1 cellular context compared by ENCODE assay signal in the genomic region with DNA sequence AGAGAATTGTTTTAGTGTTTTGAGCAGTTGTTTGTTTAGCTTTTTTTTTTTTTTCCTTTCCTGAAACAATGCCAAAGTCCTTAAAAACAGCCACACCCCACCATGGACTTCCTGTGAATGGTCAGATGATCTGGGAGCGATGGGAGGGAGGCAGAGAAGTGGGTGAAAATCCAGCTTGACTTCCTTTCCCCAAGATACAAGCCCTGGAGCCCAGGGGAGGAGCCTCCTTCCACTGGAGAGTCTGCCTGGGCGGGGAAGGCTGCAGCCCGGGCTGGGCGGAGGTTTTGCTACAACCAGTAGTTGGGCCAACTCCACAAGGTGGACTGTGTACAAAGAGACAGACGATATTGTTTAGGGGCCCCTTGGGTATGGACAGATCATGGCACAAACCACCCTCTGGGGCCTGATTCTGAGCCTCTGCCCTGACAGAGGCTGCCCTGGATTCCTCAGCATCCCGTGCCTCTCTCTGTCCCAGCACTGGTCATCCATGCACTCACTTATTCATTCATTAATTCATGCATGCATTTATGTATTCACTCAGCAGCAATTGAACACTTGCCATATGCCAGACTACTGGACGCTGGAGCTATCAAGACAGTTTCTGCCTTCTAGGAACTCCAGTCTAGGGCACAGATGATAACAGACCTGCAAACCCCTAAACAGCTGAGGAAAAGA.
A peak's percentile ranks its signal among the peaks of the same experiment; 100 is the strongest.
TF ChIP-seq lines count a peak whose summit lies in the region.

No MANE protein-coding gene starts in this region.

TF ChIP-seq in HepG2, 621 proteins besides CTCF, POLR2A, EP300 and RAD21 (continued from another document):
- TF ChIP-seq, protein P1, sequence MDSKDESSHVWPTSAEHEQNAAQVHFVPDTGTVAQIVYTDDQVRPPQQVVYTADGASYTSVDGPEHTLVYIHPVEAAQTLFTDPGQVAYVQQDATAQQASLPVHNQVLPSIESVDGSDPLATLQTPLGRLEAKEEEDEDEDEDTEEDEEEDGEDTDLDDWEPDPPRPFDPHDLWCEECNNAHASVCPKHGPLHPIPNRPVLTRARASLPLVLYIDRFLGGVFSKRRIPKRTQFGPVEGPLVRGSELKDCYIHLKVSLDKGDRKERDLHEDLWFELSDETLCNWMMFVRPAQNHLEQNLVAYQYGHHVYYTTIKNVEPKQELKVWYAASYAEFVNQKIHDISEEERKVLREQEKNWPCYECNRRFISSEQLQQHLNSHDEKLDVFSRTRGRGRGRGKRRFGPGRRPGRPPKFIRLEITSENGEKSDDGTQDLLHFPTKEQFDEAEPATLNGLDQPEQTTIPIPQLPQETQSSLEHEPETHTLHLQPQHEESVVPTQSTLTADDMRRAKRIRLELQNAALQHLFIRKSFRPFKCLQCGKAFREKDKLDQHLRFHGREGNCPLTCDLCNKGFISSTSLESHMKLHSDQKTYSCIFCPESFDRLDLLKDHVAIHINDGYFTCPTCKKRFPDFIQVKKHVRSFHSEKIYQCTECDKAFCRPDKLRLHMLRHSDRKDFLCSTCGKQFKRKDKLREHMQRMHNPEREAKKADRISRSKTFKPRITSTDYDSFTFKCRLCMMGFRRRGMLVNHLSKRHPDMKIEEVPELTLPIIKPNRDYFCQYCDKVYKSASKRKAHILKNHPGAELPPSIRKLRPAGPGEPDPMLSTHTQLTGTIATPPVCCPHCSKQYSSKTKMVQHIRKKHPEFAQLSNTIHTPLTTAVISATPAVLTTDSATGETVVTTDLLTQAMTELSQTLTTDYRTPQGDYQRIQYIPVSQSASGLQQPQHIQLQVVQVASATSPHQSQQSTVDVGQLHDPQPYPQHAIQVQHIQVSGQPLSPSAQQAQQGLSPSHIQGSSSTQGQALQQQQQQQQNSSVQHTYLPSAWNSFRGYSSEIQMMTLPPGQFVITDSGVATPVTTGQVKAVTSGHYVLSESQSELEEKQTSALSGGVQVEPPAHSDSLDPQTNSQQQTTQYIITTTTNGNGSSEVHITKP (CRISPR knock-in tag; IDR thresholded peaks at IDR 0.05; ENCODE audit: low read depth): no peak
- peak; percentile 27 for TF ChIP-seq XRCC5 (optimal IDR thresholded peaks at IDR 0.05; ENCODE audit: low read length)
- no peak for TF ChIP-seq ZNF17 (CRISPR knock-in tag; IDR thresholded peaks at IDR 0.05)
- TF ChIP-seq, protein P2, sequence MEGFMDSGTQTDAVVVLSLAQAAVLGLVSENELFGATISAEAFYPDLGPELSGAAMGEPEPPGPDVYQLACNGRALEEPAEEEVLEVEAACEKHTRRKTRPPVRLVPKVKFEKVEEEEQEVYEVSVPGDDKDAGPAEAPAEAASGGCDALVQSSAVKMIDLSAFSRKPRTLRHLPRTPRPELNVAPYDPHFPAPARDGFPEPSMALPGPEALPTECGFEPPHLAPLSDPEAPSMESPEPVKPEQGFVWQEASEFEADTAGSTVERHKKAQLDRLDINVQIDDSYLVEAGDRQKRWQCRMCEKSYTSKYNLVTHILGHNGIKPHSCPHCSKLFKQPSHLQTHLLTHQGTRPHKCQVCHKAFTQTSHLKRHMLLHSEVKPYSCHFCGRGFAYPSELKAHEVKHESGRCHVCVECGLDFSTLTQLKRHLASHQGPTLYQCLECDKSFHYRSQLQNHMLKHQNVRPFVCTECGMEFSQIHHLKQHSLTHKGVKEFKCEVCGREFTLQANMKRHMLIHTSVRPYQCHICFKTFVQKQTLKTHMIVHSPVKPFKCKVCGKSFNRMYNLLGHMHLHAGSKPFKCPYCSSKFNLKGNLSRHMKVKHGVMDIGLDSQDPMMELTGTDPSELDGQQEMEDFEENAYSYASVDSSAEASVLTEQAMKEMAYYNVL (CRISPR knock-in tag; IDR thresholded peaks at IDR 0.05; ENCODE audit: borderline replicate concordance): no peak
- TF ChIP-seq HMGA1 (CRISPR knock-in tag; conservative IDR thresholded peaks at IDR 0.05): no peak
- TF ChIP-seq ZNF772 (CRISPR knock-in tag; IDR thresholded peaks at IDR 0.05): 0 out of 2 replicates have a peak, but pooled peaks have one; percentile 27
- no peak for TF ChIP-seq HNRNPL (IDR thresholded peaks at IDR 0.05; ENCODE audit: low read depth, low read length)
- no peak for TF ChIP-seq ZNF737 (CRISPR knock-in tag; IDR thresholded peaks at IDR 0.05; ENCODE audit: borderline replicate concordance)
- no peak for TF ChIP-seq ZNF782 (CRISPR knock-in tag; IDR thresholded peaks at IDR 0.05; ENCODE audit: borderline replicate concordance)
- TF ChIP-seq, protein P3, sequence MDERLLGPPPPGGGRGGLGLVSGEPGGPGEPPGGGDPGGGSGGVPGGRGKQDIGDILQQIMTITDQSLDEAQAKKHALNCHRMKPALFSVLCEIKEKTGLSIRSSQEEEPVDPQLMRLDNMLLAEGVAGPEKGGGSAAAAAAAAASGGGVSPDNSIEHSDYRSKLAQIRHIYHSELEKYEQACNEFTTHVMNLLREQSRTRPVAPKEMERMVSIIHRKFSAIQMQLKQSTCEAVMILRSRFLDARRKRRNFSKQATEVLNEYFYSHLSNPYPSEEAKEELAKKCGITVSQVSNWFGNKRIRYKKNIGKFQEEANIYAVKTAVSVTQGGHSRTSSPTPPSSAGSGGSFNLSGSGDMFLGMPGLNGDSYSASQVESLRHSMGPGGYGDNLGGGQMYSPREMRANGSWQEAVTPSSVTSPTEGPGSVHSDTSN (CRISPR knock-in tag; IDR thresholded peaks at IDR 0.05): no peak
- TF ChIP-seq, protein P4, sequence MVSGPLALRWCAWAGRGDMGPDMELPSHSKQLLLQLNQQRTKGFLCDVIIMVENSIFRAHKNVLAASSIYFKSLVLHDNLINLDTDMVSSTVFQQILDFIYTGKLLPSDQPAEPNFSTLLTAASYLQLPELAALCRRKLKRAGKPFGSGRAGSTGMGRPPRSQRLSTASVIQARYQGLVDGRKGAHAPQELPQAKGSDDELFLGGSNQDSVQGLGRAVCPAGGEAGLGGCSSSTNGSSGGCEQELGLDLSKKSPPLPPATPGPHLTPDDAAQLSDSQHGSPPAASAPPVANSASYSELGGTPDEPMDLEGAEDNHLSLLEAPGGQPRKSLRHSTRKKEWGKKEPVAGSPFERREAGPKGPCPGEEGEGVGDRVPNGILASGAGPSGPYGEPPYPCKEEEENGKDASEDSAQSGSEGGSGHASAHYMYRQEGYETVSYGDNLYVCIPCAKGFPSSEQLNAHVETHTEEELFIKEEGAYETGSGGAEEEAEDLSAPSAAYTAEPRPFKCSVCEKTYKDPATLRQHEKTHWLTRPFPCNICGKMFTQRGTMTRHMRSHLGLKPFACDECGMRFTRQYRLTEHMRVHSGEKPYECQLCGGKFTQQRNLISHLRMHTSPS (CRISPR knock-in tag; IDR thresholded peaks at IDR 0.05; ENCODE audit: low read depth): no peak
- no peak for TF ChIP-seq HOXA5 (CRISPR knock-in tag; IDR thresholded peaks at IDR 0.05)
- TF ChIP-seq ZFP82 (CRISPR knock-in tag; IDR thresholded peaks at IDR 0.05; ENCODE audit: borderline replicate concordance): no peak
- TF ChIP-seq SYNCRIP (IDR thresholded peaks at IDR 0.05; ENCODE audit: insufficient read depth, low read depth, low read length): no peak
